In genomic region chr3:188037965-188038581, GRCh38 we compare ENCODE assay signal across 20 cellular contexts.
DNase-seq lines count a peak whose midpoint lies in the region; ATAC-seq and TF ChIP-seq lines count a peak whose summit lies in the region.
"Had no signal": no experiment of that assay in that cellular context is flagged by ENCODE, and none has a peak within 500 bp of the region (broad histone marks: within the 10 kb centered on the region; RNA-seq: fewer than 3 reads in every experiment).

No MANE protein-coding gene starts in this region.

- H3K4ac ChIP-seq in neuronal stem cell (ENCODE audit: low read length) = no peak overlapping the region

- no peak for TF ChIP-seq POLR2A in breast epithelium (IDR thresholded peaks at IDR 0.05)

- no peak for ATAC-seq in left ventricle myocardium superior
- ATAC-seq: K562 had no signal

- H3K4me3 ChIP-seq in breast epithelium (no peak overlapping the region), neuronal stem cell (ENCODE audit: low read length in 2 of 2) (no peak overlapping the region), right atrium auricular region (no peak overlapping the region)
- H3K4me3 ChIP-seq: cardiac muscle cell, K562, thyroid gland had no signal

- H3K36me3 ChIP-seq in breast epithelium = no peaks in the 10 kb centered on the region
- no peaks in the 10 kb centered on the region for H3K36me3 ChIP-seq in neuronal stem cell (replicated peaks in 1 of 2; ENCODE audit: control insufficient read depth in 2 of 2, insufficient read depth in 2 of 2, low read length in 2 of 2)
- no peaks in the 10 kb centered on the region for H3K36me3 ChIP-seq in right atrium auricular region
- H3K36me3 ChIP-seq: BE2C, cardiac muscle cell, thyroid gland had no signal

- H3K18ac ChIP-seq in neuronal stem cell (ENCODE audit: low read length) = peak overlapping the region; percentile 15

- no peak overlapping the region for H2AK5ac ChIP-seq in neuronal stem cell (ENCODE audit: low read depth, low read length)

- no peak overlapping the region for H3K9ac ChIP-seq in neuronal stem cell (ENCODE audit: low read depth, low read length, poor library complexity)

- TF ChIP-seq CTCF in breast epithelium (IDR thresholded peaks at IDR 0.05) (no peak), right atrium auricular region (IDR thresholded peaks at IDR 0.05) (no peak)

- no peaks in the 10 kb centered on the region for H3K79me1 ChIP-seq in neuronal stem cell (ENCODE audit: low read depth, low read length)

- no CpG with 5 or more reads among the region's 6 CpGs for WGBS in neuronal stem cell (ENCODE audit: extremely low coverage in 2 of 2, insufficient read length in 2 of 2, insufficient replicate concordance in 1 of 2), 2 donors

- DNase-seq in Daoy (ENCODE audit: low read depth) (peak; percentile 50), LoVo (ENCODE audit: low spot score) (peak; percentile 33), breast epithelium (ENCODE audit: low spot score in 2 of 2) (no peak), neuronal stem cell (ENCODE audit: low spot score) (no peak), left ventricle myocardium superior (no peak), globus pallidus (ENCODE audit: low spot score) (no peak), NCI-H2196 (lab: John Stamatoyannopoulos, UW; ENCODE audit: unreplicated experiment) (no peak), right atrium auricular region (ENCODE audit: low spot score) (no peak)
- DNase-seq: activated naive CD4-positive, alpha-beta T cell treated with Interleukin-2 at 50 U/mL for 16 hours; BE2C; DMS79 treated with DMSO at 0.1 percent for 48 hours; effector CD8-positive, alpha-beta T cell; GOT3; NCI-H1417 treated with DMSO at 0.1 percent for 48 hours; NCI-H345; nephron progenitor cell; stimulated activated CD4-positive, alpha-beta T cell treated with anti-CD3 and anti-CD28 coated beads, Interleukin-2, amount 100 ng/mL, for 24 hours; thyroid gland had no signal

- H3K27ac ChIP-seq in breast epithelium (peak overlapping the region; percentile 79 to 84), neuronal stem cell (replicated peaks; ENCODE audit: low read length) (no peak overlapping the region), right atrium auricular region (peak overlapping the region in 1 of 2 donors; percentile 77)
- H3K27ac ChIP-seq: cardiac muscle cell, thyroid gland had no signal

- peaks cover 0 to 8% of the 10 kb centered on the region in 2 donors for H3K4me1 ChIP-seq in breast epithelium
- no peaks in the 10 kb centered on the region for H3K4me1 ChIP-seq in neuronal stem cell (ENCODE audit: control insufficient read depth in 2 of 2, insufficient read depth in 1 of 2, low read depth in 1 of 2, low read length in 2 of 2)
- peaks cover 0 to 22% of the 10 kb centered on the region in 2 donors for H3K4me1 ChIP-seq in right atrium auricular region
- H3K4me1 ChIP-seq: BE2C, thyroid gland had no signal

- H3K14ac ChIP-seq in neuronal stem cell (ENCODE audit: low read length) = no peak overlapping the region

- H3K4me2 ChIP-seq in neuronal stem cell (ENCODE audit: insufficient read depth, low read length, poor library complexity, severe bottlenecking) = no peak overlapping the region

- H3K23ac ChIP-seq in neuronal stem cell (ENCODE audit: low read depth, low read length, poor library complexity) = no peak overlapping the region

- no peak overlapping the region for H2BK120ac ChIP-seq in neuronal stem cell (ENCODE audit: low read depth, low read length)

- H2BK12ac ChIP-seq in neuronal stem cell (ENCODE audit: low read length) = no peak overlapping the region

- no peak overlapping the region for H4K91ac ChIP-seq in neuronal stem cell (ENCODE audit: low read depth, low read length, poor library complexity)

- H3K27me3 ChIP-seq in breast epithelium (no peaks in the 10 kb centered on the region), neuronal stem cell (ENCODE audit: control insufficient read depth in 3 of 3, insufficient read depth in 3 of 3, low read depth in 1 of 3, low read length in 3 of 3) (no peaks in the 10 kb centered on the region), right atrium auricular region (no peaks in the 10 kb centered on the region)
- H3K27me3 ChIP-seq: BE2C, cardiac muscle cell, thyroid gland had no signal

- no peak overlapping the region for H4K8ac ChIP-seq in neuronal stem cell (ENCODE audit: low read depth, low read length)

- H2AFZ ChIP-seq in neuronal stem cell (ENCODE audit: low read length) = no peak overlapping the region

- peak overlapping the region; percentile 46 for H2BK15ac ChIP-seq in neuronal stem cell (ENCODE audit: low read length)

- intact Hi-C loops in breast epithelium (cut with DNase I; ENCODE audit: low total_unique reads) = no loop called here
- intact Hi-C loops in left ventricle myocardium superior (cut with micrococcal nuclease) = no loop called here

- H3K9me3 ChIP-seq in breast epithelium (no peaks in the 10 kb centered on the region), neuronal stem cell (replicated peaks in 1 of 2; ENCODE audit: control insufficient read depth in 2 of 2, insufficient read depth in 1 of 2, low read depth in 1 of 2, low read length in 2 of 2) (no peaks in the 10 kb centered on the region), right atrium auricular region (no peaks in the 10 kb centered on the region)
- H3K9me3 ChIP-seq: BE2C, thyroid gland had no signal

- no peak overlapping the region for H2BK5ac ChIP-seq in neuronal stem cell (ENCODE audit: low read length)

Comparison
In these comparisons a context has a peak if more than half of its experiments do, and no peak if none do; other contexts are left out.
1. DNase-seq: peak in Daoy (single experiment) and LoVo (single experiment); none in breast epithelium (0 of 2), neuronal stem cell (single experiment), left ventricle myocardium superior (single experiment), globus pallidus (single experiment), NCI-H2196 (single experiment) and right atrium auricular region (single experiment).